ENCODE assay signal across 21 cellular contexts in the genomic region with DNA sequence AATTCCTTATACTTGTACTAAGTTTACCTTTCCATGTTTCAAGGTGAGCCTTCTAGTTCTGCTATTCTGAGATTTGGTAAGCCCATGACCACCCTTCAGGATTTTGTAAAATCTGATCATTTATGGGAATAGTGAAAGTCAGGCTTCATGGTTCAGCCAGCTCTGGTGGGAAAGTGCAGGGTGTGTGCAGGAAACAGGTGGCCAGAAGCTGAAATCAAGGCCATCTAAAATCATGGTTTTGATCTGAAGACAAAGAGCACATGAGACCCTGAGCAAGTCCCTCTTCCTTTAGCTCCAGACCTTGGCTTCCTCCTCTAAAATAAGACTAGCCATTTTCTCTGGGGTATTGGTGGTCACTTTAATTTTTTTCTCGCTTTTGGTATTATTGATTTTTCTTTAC.
"Had no signal": no experiment of that assay in that cellular context is flagged by ENCODE, and none has a peak within 500 bp of the region (broad histone marks: within the 10 kb centered on the region; RNA-seq: fewer than 3 reads in every experiment).

No MANE protein-coding gene starts in this region.

- H3K4me1 Mint-ChIP-seq: activated B cell treated with CpG ODN at 0.5 μM for 24 hours; activated T-helper 17 cell treated with anti-CD3 and anti-CD28 coated beads, Interleukin-2, amount 50 U/mL, for 72 hours; T-helper 17 cell had no signal

- H3K4me1 ChIP-seq: foreskin keratinocyte, right lobe of liver had no signal

- ATAC-seq: activated CD4-positive, alpha-beta T cell treated with anti-CD3 and anti-CD28 coated beads for 36 hours; activated T-helper 17 cell treated with anti-CD3 and anti-CD28 coated beads, Interleukin-2, amount 50 U/mL, for 72 hours; foreskin keratinocyte; natural killer cell treated with Interleukin-12 subunit alpha and Interleukin-12 subunit beta and Interleukin-15 and Interleukin-18, amount 100 ng/mL, for 72 hours; right lobe of liver; T-helper 17 cell had no signal

- DNase-seq: activated B cell treated with CpG ODN at 0.5 μM for 24 hours; activated CD4-positive, alpha-beta T cell treated with anti-CD3 and anti-CD28 coated beads for 36 hours; activated CD4-positive, alpha-beta T cell treated with anti-CD3 and anti-CD28 coated beads, Interleukin-2, amount 50 U/mL, for 4 hours; activated CD8-positive, alpha-beta memory T cell treated with anti-CD3 and anti-CD28 coated beads for 24 hours; activated CD8-positive, alpha-beta memory T cell treated with anti-CD3 and anti-CD28 coated beads, Interleukin-2, amount 50 U/mL, for 4 hours; activated naive CD8-positive, alpha-beta T cell treated with anti-CD3 and anti-CD28 coated beads for 36 hours; activated T-cell treated with anti-CD3 and anti-CD28 coated beads, Interleukin-2, amount 50 U/mL, for 24 hours; erythroblast; foreskin keratinocyte; right lobe of liver; small intestine; stimulated activated CD4-positive, alpha-beta T cell treated with anti-CD3 and anti-CD28 coated beads, Interleukin-4, amount 100 ng/mL, for 24 hours; stimulated activated naive CD4-positive, alpha-beta T cell treated with Interleukin-2 at 50 U/mL for 16 hours; SW 1271; T-helper 17 cell; thyroid gland had no signal

- H3K9me3 ChIP-seq: neutrophil, right lobe of liver, thyroid gland had no signal

- H3K36me3 Mint-ChIP-seq: activated naive CD8-positive, alpha-beta T cell treated with anti-CD3 and anti-CD28 coated beads for 36 hours; memory B cell; natural killer cell treated with Interleukin-12 subunit alpha and Interleukin-12 subunit beta and Interleukin-15 and Interleukin-18, amount 100 ng/mL, for 72 hours had no signal

- H3K27me3 ChIP-seq: foreskin keratinocyte, right lobe of liver, thyroid gland had no signal

- H3K9me3 Mint-ChIP-seq: activated B cell treated with CpG ODN at 0.5 μM for 24 hours; activated naive CD8-positive, alpha-beta T cell treated with anti-CD3 and anti-CD28 coated beads for 36 hours; activated T-cell treated with anti-CD3 and anti-CD28 coated beads, Interleukin-2, amount 50 U/mL, for 24 hours; activated T-helper 17 cell treated with anti-CD3 and anti-CD28 coated beads, Interleukin-2, amount 50 U/mL, for 72 hours; memory B cell; natural killer cell treated with Interleukin-12 subunit alpha and Interleukin-12 subunit beta and Interleukin-15 and Interleukin-18, amount 100 ng/mL, for 72 hours had no signal

- H3K27ac Mint-ChIP-seq: activated B cell treated with CpG ODN at 0.5 μM for 24 hours; activated CD4-positive, alpha-beta T cell treated with anti-CD3 and anti-CD28 coated beads for 36 hours; activated naive CD8-positive, alpha-beta T cell treated with anti-CD3 and anti-CD28 coated beads for 36 hours; activated T-cell treated with anti-CD3 and anti-CD28 coated beads, Interleukin-2, amount 50 U/mL, for 24 hours; activated T-helper 17 cell treated with anti-CD3 and anti-CD28 coated beads, Interleukin-2, amount 50 U/mL, for 72 hours; memory B cell; natural killer cell treated with Interleukin-12 subunit alpha and Interleukin-12 subunit beta and Interleukin-15 and Interleukin-18, amount 100 ng/mL, for 72 hours; T-helper 17 cell had no signal

- H3K36me3 ChIP-seq: neutrophil, right lobe of liver, thyroid gland had no signal

- H3K4me3 ChIP-seq: coronary artery, right lobe of liver, thyroid gland had no signal

- H3K27ac ChIP-seq: coronary artery, foreskin keratinocyte, neutrophil, right lobe of liver, thyroid gland had no signal

- H3K4me3 Mint-ChIP-seq: activated B cell treated with CpG ODN at 0.5 μM for 24 hours; activated CD4-positive, alpha-beta T cell treated with anti-CD3 and anti-CD28 coated beads for 36 hours; activated naive CD8-positive, alpha-beta T cell treated with anti-CD3 and anti-CD28 coated beads for 36 hours; activated T-cell treated with anti-CD3 and anti-CD28 coated beads, Interleukin-2, amount 50 U/mL, for 24 hours; activated T-helper 17 cell treated with anti-CD3 and anti-CD28 coated beads, Interleukin-2, amount 50 U/mL, for 72 hours; memory B cell; natural killer cell treated with Interleukin-12 subunit alpha and Interleukin-12 subunit beta and Interleukin-15 and Interleukin-18, amount 100 ng/mL, for 72 hours; T-helper 17 cell had no signal
